ENCODE assay signal across 7 cellular contexts in the genomic region with DNA sequence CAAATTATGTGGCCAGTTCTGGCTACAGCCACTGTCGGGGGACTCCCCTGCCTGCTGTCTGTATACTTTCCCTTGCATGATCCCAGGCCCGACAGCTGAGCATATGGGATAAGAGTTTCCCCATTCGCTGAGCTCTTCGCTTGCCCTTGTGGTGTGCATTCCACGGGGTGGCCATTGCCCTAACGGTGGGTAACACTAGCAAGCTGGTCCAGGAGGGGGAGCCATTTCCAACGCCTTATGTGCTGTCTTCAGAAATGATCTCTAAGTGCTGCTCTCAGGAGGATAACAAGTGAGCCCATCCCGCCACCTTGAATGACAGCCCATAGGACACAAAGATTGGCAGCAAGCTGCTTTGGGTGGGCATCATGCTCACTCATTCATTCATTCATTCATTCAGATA.
DNase-seq lines count a peak whose midpoint lies in the region; ATAC-seq, FAIRE-seq and TF ChIP-seq lines count a peak whose summit lies in the region.

No MANE protein-coding gene starts in this region.

- H3K4me3 ChIP-seq in tibial artery: no peak overlapping the region

- no peak for ATAC-seq in GM21576 (IDR thresholded peaks at IDR 0.05; ENCODE audit: unreplicated experiment)
- no peak for ATAC-seq in GM21526 (IDR thresholded peaks at IDR 0.05; ENCODE audit: low FRiP score, unreplicated experiment)

- H3K27ac ChIP-seq in tibial artery: no peak overlapping the region

- DNase-seq in COLO668 (lab: John Stamatoyannopoulos, UW; ENCODE audit: unreplicated experiment) (peak; percentile 4), GM12892 (ENCODE audit: insufficient read length) (peak; percentile 31), SK-N-DZ (ENCODE audit: low spot score) (peak; percentile 60), iris pigment epithelial cell (ENCODE audit: low read depth) (peak; percentile 39), tibial artery (no peak)

- intact Hi-C loops in tibial artery (cut with DNase I; ENCODE audit: low total_unique reads): loop anchor here (10.0 kb wide), 2 partner anchors 443 to 523 kb away; no protein-coding TSS in a partner anchor

- peaks cover 0 to 21% of the 10 kb centered on the region in 2 donors for H3K27me3 ChIP-seq in tibial artery

- peaks cover 0 to 12% (median 6%) of the 10 kb centered on the region in 4 donors for H3K4me1 ChIP-seq in tibial artery

- H3K9me3 ChIP-seq in tibial artery: no peaks in the 10 kb centered on the region

- no peak for TF ChIP-seq CTCF in tibial artery (IDR thresholded peaks at IDR 0.05)

- no peak for TF ChIP-seq POLR2A in GM12892 (IDR thresholded peaks at IDR 0.05; ENCODE audit: low read depth, low read length)

- FAIRE-seq in GM12892 (lab: Jason Lieb, UNC): peak; percentile 87

- no peaks in the 10 kb centered on the region for H3K36me3 ChIP-seq in tibial artery

Comparison
In these comparisons a context has a peak if more than half of its experiments do, and no peak if none do; other contexts are left out.
1. DNase-seq: peak in COLO668 (single experiment), GM12892 (single experiment), SK-N-DZ (single experiment) and iris pigment epithelial cell (single experiment); none in tibial artery (0 of 2).